In genomic region chr1:66412689-66413088, GRCh38 we compare ENCODE assay signal across 21 cellular contexts.
A peak's percentile ranks its signal among the peaks of the same experiment; 100 is the strongest.
DNase-seq lines count a peak whose midpoint lies in the region; ATAC-seq and TF ChIP-seq lines count a peak whose summit lies in the region.
"Had no signal": no experiment of that assay in that cellular context is flagged by ENCODE, and none has a peak within 500 bp of the region (broad histone marks: within the 10 kb centered on the region; RNA-seq: fewer than 3 reads in every experiment).

No MANE protein-coding gene starts in this region.

- DNase-seq in GM04503 (ENCODE audit: low read depth) = peak; percentile 61
- DNase-seq in M059J (ENCODE audit: low read depth) = peak; percentile 34
- peak; percentile 7 for DNase-seq in epithelial cell of proximal tubule (ENCODE audit: low read depth)
- peak; percentile 45 for DNase-seq in renal cortical epithelial cell (ENCODE audit: low read depth)
- no peak for DNase-seq in SKM-1 treated with dmso at 0.1 percent for 144 hours (lab: John Stamatoyannopoulos, UW; ENCODE audit: unreplicated experiment)
- no peak for DNase-seq in NCI-H1694 treated with DMSO at 0.1 percent for 48 hours (lab: John Stamatoyannopoulos, UW)
- DNase-seq: activated CD4-positive, alpha-beta T cell treated with anti-CD3 and anti-CD28 coated beads, Interleukin-2, amount 50 U/mL, for 4 hours; activated naive CD4-positive, alpha-beta T cell; effector memory CD8-positive, alpha-beta T cell; foreskin melanocyte; H7; kidney; naive thymus-derived CD8-positive, alpha-beta T cell; NCI-H2029; NCI-H524 treated with DMSO at 0.1 percent for 48 hours; posterior cingulate gyrus; Right ventricle myocardium superior; stimulated activated naive CD8-positive, alpha-beta T cell treated with anti-CD3 and anti-CD28 coated beads, Interleukin-15, Interleukin-2, amounts not matched to agents 100 U/mL and 50 U/mL, for 24 hours; trophoblast cell had no signal

- no peak for TF ChIP-seq CTCF in epithelial cell of proximal tubule (conservative IDR thresholded peaks at IDR 0.05; ENCODE audit: low read depth, low read length)

- no peak overlapping the region for H3K4me3 ChIP-seq in epithelial cell of proximal tubule (ENCODE audit: low read depth, low read length)
- H3K4me3 ChIP-seq: ascending aorta had no signal

- ATAC-seq in GM21619 (IDR thresholded peaks at IDR 0.05; ENCODE audit: unreplicated experiment) = no peak
- ATAC-seq: effector memory CD8-positive, alpha-beta T cell; naive thymus-derived CD8-positive, alpha-beta T cell; stimulated activated naive CD8-positive, alpha-beta T cell treated with anti-CD3 and anti-CD28 coated beads, Interleukin-15, Interleukin-2, amounts not matched to agents 100 U/mL and 50 U/mL, for 24 hours had no signal

Comparison
In these comparisons a context has a peak if more than half of its experiments do, and no peak if none do; other contexts are left out.
1. DNase-seq: peak in GM04503 (single experiment), M059J (single experiment), epithelial cell of proximal tubule (single experiment) and renal cortical epithelial cell (single experiment); none in SKM-1 treated with dmso at 0.1 percent for 144 hours (single experiment) and NCI-H1694 treated with DMSO at 0.1 percent for 48 hours (single experiment).